In the genomic region with DNA sequence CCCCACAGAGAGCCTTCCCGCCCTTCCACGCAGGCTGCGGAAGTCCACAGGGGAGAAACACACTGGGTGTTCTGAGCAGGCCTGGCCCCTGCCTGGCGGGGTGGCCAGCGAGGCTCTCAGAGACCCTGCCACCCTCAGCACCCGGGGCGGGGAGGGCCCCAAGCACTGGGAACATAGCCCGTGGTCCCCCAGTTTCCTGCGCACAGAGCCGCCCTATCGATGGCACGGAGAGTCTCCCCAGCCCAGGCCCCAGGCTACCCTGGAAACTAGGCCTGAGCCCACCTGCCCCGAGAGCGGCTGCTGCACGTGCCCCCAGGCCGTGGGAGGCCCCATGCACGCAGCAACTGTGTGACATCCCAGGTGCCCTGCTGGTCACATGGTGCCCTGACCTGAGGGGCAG, we compare ENCODE assay signal across 22 cellular contexts. TPM values are rescaled to one million over a fixed set of nuclear protein-coding genes. Genes with fewer than 3 reads are reported as not detected.
DNase-seq lines count a peak whose midpoint lies in the region; TF ChIP-seq lines count a peak whose summit lies in the region.
"Had no signal": no experiment of that assay in that cellular context is flagged by ENCODE, and none has a peak within 500 bp of the region (broad histone marks: within the 10 kb centered on the region; RNA-seq: fewer than 3 reads in every experiment).

No MANE protein-coding gene starts in this region.

- H4K91ac ChIP-seq in neuronal stem cell (ENCODE audit: low read depth, low read length, poor library complexity) = no peak overlapping the region

- no peak overlapping the region for H3K18ac ChIP-seq in neuronal stem cell (ENCODE audit: low read length)

- no peak overlapping the region for H3K27ac ChIP-seq in neuronal stem cell (replicated peaks; ENCODE audit: low read length)
- H3K27ac ChIP-seq: 22Rv1, GM23248 had no signal

- H3K36me3 ChIP-seq in BE2C (peaks cover 27% of the 10 kb centered on the region), neuronal stem cell (replicated peaks in 1 of 2; ENCODE audit: control insufficient read depth in 2 of 2, insufficient read depth in 2 of 2, low read length in 2 of 2) (peaks cover 21 to 81% of the 10 kb centered on the region in 2 donors)

- H3K4me3 ChIP-seq in BE2C (ENCODE audit: low read depth, low read length) (no peak overlapping the region), neuronal stem cell (ENCODE audit: low read length in 2 of 2) (no peak overlapping the region)
- H3K4me3 ChIP-seq: GM12878, GM23248 had no signal

- peaks cover 3% of the 10 kb centered on the region for H3K36me3 Mint-ChIP-seq in activated naive CD4-positive, alpha-beta T cell treated with anti-CD3 and anti-CD28 coated beads, Interleukin-2, amount 10 ng/mL, durations not matched to agents 7 days and 5 days
- peaks cover 2% of the 10 kb centered on the region for H3K36me3 Mint-ChIP-seq in IgD-negative memory B cell

- H3K14ac ChIP-seq in neuronal stem cell (ENCODE audit: low read length) = no peak overlapping the region

- H2BK15ac ChIP-seq in neuronal stem cell (ENCODE audit: low read length) = no peak overlapping the region

- H3K9me3 ChIP-seq in BE2C (no peaks in the 10 kb centered on the region), neuronal stem cell (replicated peaks in 1 of 2; ENCODE audit: control insufficient read depth in 2 of 2, insufficient read depth in 1 of 2, low read depth in 1 of 2, low read length in 2 of 2) (no peaks in the 10 kb centered on the region)

- H3K4me1 Mint-ChIP-seq in activated naive CD4-positive, alpha-beta T cell treated with anti-CD3 and anti-CD28 coated beads, Interleukin-2, amount 10 ng/mL, durations not matched to agents 7 days and 5 days = peaks cover 14% of the 10 kb centered on the region
- peaks cover 5 to 10% (median 9%) of the 10 kb centered on the region in 3 donors for H3K4me1 Mint-ChIP-seq in IgD-negative memory B cell
- H3K4me1 Mint-ChIP-seq: CD14-positive monocyte had no signal

- no peak for TF ChIP-seq CTCF in BE2C (IDR thresholded peaks at IDR 0.05; ENCODE audit: low read depth, low read length)

- no peaks in the 10 kb centered on the region for H3K9me3 Mint-ChIP-seq in activated naive CD4-positive, alpha-beta T cell treated with anti-CD3 and anti-CD28 coated beads, Interleukin-2, amount 10 ng/mL, durations not matched to agents 7 days and 5 days
- H3K9me3 Mint-ChIP-seq in IgD-negative memory B cell = no peaks in the 10 kb centered on the region
- H3K9me3 Mint-ChIP-seq: CD14-positive monocyte; CD4-positive, alpha-beta T cell; CD8-positive, alpha-beta memory T cell had no signal

- H3K27me3 Mint-ChIP-seq in activated naive CD4-positive, alpha-beta T cell treated with anti-CD3 and anti-CD28 coated beads, Interleukin-2, amount 10 ng/mL, durations not matched to agents 7 days and 5 days = no peaks in the 10 kb centered on the region
- H3K27me3 Mint-ChIP-seq in IgD-negative memory B cell = no peaks in the 10 kb centered on the region
- H3K27me3 Mint-ChIP-seq: CD4-positive, alpha-beta T cell; CD8-positive, alpha-beta memory T cell had no signal

- DNase-seq in activated naive CD4-positive, alpha-beta T cell treated with anti-CD3 and anti-CD28 coated beads, Interleukin-2, amount 10 ng/mL, durations not matched to agents 7 days and 5 days = no peak
- no peak for DNase-seq in activated naive CD4-positive, alpha-beta T cell treated with Interleukin-2 at 50 U/mL for 16 hours
- DNase-seq in BE2C = peak; percentile 6
- DNase-seq in neuronal stem cell (ENCODE audit: low spot score) = no peak
- DNase-seq in stimulated activated CD4-positive, alpha-beta T cell treated with anti-CD3 and anti-CD28 coated beads, Interleukin-2, amount 100 ng/mL, for 48 hours = no peak
- DNase-seq in NCI-H1105 (lab: John Stamatoyannopoulos, UW) = no peak
- DNase-seq: CD4-positive, alpha-beta T cell; CD8-positive, alpha-beta memory T cell; DMS 273 treated with DMSO at 0.1 percent for 48 hours; DMS79; EL; GDM1; GM23248; H7; HCEC 1CT had no signal

- peak overlapping the region; percentile 4 for H3K9ac ChIP-seq in neuronal stem cell (ENCODE audit: low read depth, low read length, poor library complexity)
- H3K9ac ChIP-seq: GM23248 had no signal

- H3K23ac ChIP-seq in neuronal stem cell (ENCODE audit: low read depth, low read length, poor library complexity) = no peak overlapping the region

- no peaks in the 10 kb centered on the region for H3K4me1 ChIP-seq in BE2C
- no peaks in the 10 kb centered on the region for H3K4me1 ChIP-seq in neuronal stem cell (ENCODE audit: control insufficient read depth in 2 of 2, insufficient read depth in 1 of 2, low read depth in 1 of 2, low read length in 2 of 2)

- no CpG with 5 or more reads among the region's 17 CpGs for WGBS in neuronal stem cell (ENCODE audit: extremely low coverage in 2 of 2, insufficient read length in 2 of 2, insufficient replicate concordance in 1 of 2), 2 donors

- H3K4me3 Mint-ChIP-seq in activated naive CD4-positive, alpha-beta T cell treated with anti-CD3 and anti-CD28 coated beads, Interleukin-2, amount 10 ng/mL, durations not matched to agents 7 days and 5 days = no peak overlapping the region
- peak overlapping the region in 1 of 4 donors; percentile 73 for H3K4me3 Mint-ChIP-seq in IgD-negative memory B cell
- H3K4me3 Mint-ChIP-seq: CD14-positive monocyte; CD4-positive, alpha-beta T cell had no signal

- no peak overlapping the region for H4K8ac ChIP-seq in neuronal stem cell (ENCODE audit: low read depth, low read length)

- no peak overlapping the region for H2BK12ac ChIP-seq in neuronal stem cell (ENCODE audit: low read length)

- no peak overlapping the region for H2BK120ac ChIP-seq in neuronal stem cell (ENCODE audit: low read depth, low read length)

- H3K79me1 ChIP-seq in neuronal stem cell (ENCODE audit: low read depth, low read length) = peaks cover 2% of the 10 kb centered on the region

- peak overlapping the region; percentile 89 for H3K27ac Mint-ChIP-seq in activated naive CD4-positive, alpha-beta T cell treated with anti-CD3 and anti-CD28 coated beads, Interleukin-2, amount 10 ng/mL, durations not matched to agents 7 days and 5 days
- H3K27ac Mint-ChIP-seq in IgD-negative memory B cell = peak overlapping the region in 2 of 3 donors; percentile 50 to 90
- H3K27ac Mint-ChIP-seq: CD4-positive, alpha-beta T cell had no signal

- no peak overlapping the region for H3K4me2 ChIP-seq in neuronal stem cell (ENCODE audit: insufficient read depth, low read length, poor library complexity, severe bottlenecking)

- H2AK5ac ChIP-seq in neuronal stem cell (ENCODE audit: low read depth, low read length) = no peak overlapping the region

- H2BK5ac ChIP-seq in neuronal stem cell (ENCODE audit: low read length) = no peak overlapping the region

- CTCF ChIA-PET in activated naive CD4-positive, alpha-beta T cell treated with anti-CD3 and anti-CD28 coated beads, Interleukin-2, amount 10 ng/mL, durations not matched to agents 7 days and 5 days (lab: Charles Lee) = no interaction called here

- no peaks in the 10 kb centered on the region for H3K27me3 ChIP-seq in BE2C
- no peaks in the 10 kb centered on the region for H3K27me3 ChIP-seq in neuronal stem cell (ENCODE audit: control insufficient read depth in 3 of 3, insufficient read depth in 3 of 3, low read depth in 1 of 3, low read length in 3 of 3)

- no peak overlapping the region for H3K4ac ChIP-seq in neuronal stem cell (ENCODE audit: low read length)

- no peak overlapping the region for H2AFZ ChIP-seq in neuronal stem cell (ENCODE audit: low read length)
- H2AFZ ChIP-seq: GM23248 had no signal

RNA-seq across cellular contexts. Expression of gene CCDC154, which starts 10.2 kb away (rescaled TPM):
- 1.4 TPM for polyA plus RNA-seq in BE2C (2012; ENCODE audit: insufficient read depth, insufficient read length, low read depth)
- polyA plus RNA-seq in IgD-negative memory B cell = 1.5 TPM
- polyA plus RNA-seq in neuronal stem cell (2013, experiment 1 of 2) = 0.86 TPM
- 1.2 TPM for polyA plus RNA-seq in neuronal stem cell (2013, experiment 2 of 2)
- polyA plus RNA-seq: CD14-positive monocyte; CD8-positive, alpha-beta memory T cell had no signal

RNA-seq across cellular contexts. Expression of gene CLCN7, which starts 20.3 kb away (rescaled TPM):
- 139 TPM for polyA plus RNA-seq in BE2C (2012; ENCODE audit: insufficient read depth, insufficient read length, low read depth)
- polyA plus RNA-seq in IgD-negative memory B cell = 102 TPM
- 32.7 TPM for polyA plus RNA-seq in neuronal stem cell (2013, experiment 1 of 2)
- polyA plus RNA-seq in neuronal stem cell (2013, experiment 2 of 2) = 28.0 TPM

RNA-seq across cellular contexts. Expression of gene PERCC1, which starts 23.7 kb away (rescaled TPM):
- polyA plus RNA-seq in BE2C (2012; ENCODE audit: insufficient read depth, insufficient read length, low read depth) = not detected
- polyA plus RNA-seq in IgD-negative memory B cell = not detected
- polyA plus RNA-seq in neuronal stem cell (2013, experiment 1 of 2) = not detected
- polyA plus RNA-seq in neuronal stem cell (2013, experiment 2 of 2) = not detected
- polyA plus RNA-seq: AG04450; BJ; CD14-positive monocyte; CD8-positive, alpha-beta memory T cell; GM12878; GM23248; H1 had no signal

RNA-seq across cellular contexts. Expression of gene UQCC4, which starts 34.0 kb away (rescaled TPM):
- 243 TPM for polyA plus RNA-seq in BE2C (2012; ENCODE audit: insufficient read depth, insufficient read length, low read depth)
- polyA plus RNA-seq in IgD-negative memory B cell = 37.0 TPM
- polyA plus RNA-seq in neuronal stem cell (2013, experiment 1 of 2) = 15.5 TPM
- 14.7 TPM for polyA plus RNA-seq in neuronal stem cell (2013, experiment 2 of 2)

RNA-seq across cellular contexts. Expression of gene PTX4, which starts 34.2 kb away (rescaled TPM):
- not detected for polyA plus RNA-seq in BE2C (2012; ENCODE audit: insufficient read depth, insufficient read length, low read depth)
- polyA plus RNA-seq in IgD-negative memory B cell = not detected
- not detected for polyA plus RNA-seq in neuronal stem cell (2013, experiment 1 of 2)
- polyA plus RNA-seq in neuronal stem cell (2013, experiment 2 of 2) = not detected
- polyA plus RNA-seq: AG04450; BJ; CD14-positive monocyte; CD8-positive, alpha-beta memory T cell; GM12878; GM23248; H1 had no signal
